11 cellular contexts compared by ENCODE assay signal in the genomic region with DNA sequence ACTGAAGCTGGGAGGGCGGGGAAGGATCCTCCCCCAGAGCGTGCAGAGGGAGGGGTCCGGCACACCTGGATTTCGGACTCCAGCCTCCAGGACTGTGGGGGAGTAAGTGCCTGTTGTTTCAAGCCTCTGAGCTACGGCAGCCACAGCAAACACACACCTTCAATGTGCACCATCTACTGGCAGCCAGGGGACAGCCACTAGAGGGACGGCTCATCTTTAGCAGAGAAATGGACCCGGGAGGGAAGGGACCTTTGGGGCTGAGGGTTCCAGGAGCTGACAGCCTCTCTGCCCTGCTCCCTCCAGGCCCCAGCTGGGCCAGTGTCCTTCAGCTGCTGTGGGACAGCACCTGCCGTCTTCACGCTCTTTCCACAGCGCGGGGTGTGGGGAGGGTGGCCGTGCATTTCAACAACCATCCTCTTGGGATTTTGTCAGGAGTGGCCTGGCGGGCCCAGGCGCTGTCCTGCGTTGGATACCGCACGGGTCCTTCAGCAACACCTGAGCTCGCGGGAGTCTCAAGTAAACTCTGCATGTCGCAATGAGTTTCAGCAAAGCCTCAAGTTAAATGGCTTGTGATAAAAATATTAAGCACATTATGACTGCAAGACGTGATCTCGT.
DNase-seq lines count a peak whose midpoint lies in the region; TF ChIP-seq lines count a peak whose summit lies in the region.
"Had no signal": no experiment of that assay in that cellular context is flagged by ENCODE, and none has a peak within 500 bp of the region (broad histone marks: within the 10 kb centered on the region; RNA-seq: fewer than 3 reads in every experiment).

No MANE protein-coding gene starts in this region.

- no peaks in the 10 kb centered on the region for H3K36me3 Mint-ChIP-seq in type B pancreatic cell

- H3K4me1 Mint-ChIP-seq in type B pancreatic cell (ENCODE audit: unreplicated experiment) = no peaks in the 10 kb centered on the region

- no peak overlapping the region for H3K4me3 Mint-ChIP-seq in type B pancreatic cell

- no CpG with 5 or more reads among the region's 22 CpGs for WGBS in iPS DF 6.9 (ENCODE audit: insufficient coverage, insufficient read length)

- H3K4me1 ChIP-seq in breast epithelium = no peaks in the 10 kb centered on the region
- no peaks in the 10 kb centered on the region for H3K4me1 ChIP-seq in Peyer's patch
- peaks cover 4% of the 10 kb centered on the region; the same call in 1 of the 2 replicates for H3K4me1 ChIP-seq in iPS DF 6.9 (ENCODE audit: control insufficient read depth, insufficient read depth, low read length)
- no peaks in the 10 kb centered on the region for H3K4me1 ChIP-seq in uterus

- DNase-seq in T47D (ENCODE audit: low read depth in 1 of 2, low spot score in 1 of 2) (peak; percentile 72 to 80), breast epithelium (ENCODE audit: low spot score in 2 of 2) (no peak), Peyer's patch (no peak), iPS DF 6.9 (ENCODE audit: low read depth, low spot score) (peak; percentile 18), type B pancreatic cell (ENCODE audit: extremely low spot score, unreplicated experiment) (no peak), NCI-H1436 (lab: John Stamatoyannopoulos, UW) (no peak), CD1c-positive myeloid dendritic cell (ENCODE audit: extremely low spot score) (no peak), uterus (no peak)
- DNase-seq: activated CD4-positive, alpha-beta T cell treated with anti-CD3 and anti-CD28 coated beads, Interleukin-2, amount 50 U/mL, for 4 hours; stimulated activated CD8-positive, alpha-beta memory T cell treated with anti-CD3 and anti-CD28 coated beads, Interleukin-4, amount 100 ng/mL, for 48 hours had no signal

- TF ChIP-seq POLR2A in breast epithelium (IDR thresholded peaks at IDR 0.05) (no peak), Peyer's patch (IDR thresholded peaks at IDR 0.05) (no peak), uterus (IDR thresholded peaks at IDR 0.05) (no peak)

- peak in 1 of 3 donors; percentile 18 for TF ChIP-seq CTCF in breast epithelium (IDR thresholded peaks at IDR 0.05)
- peak in 4 of 6 experiments; percentile 18 to 50 (median 45) for TF ChIP-seq CTCF in Peyer's patch (IDR thresholded peaks at IDR 0.05)
- peak; percentile 66 for TF ChIP-seq CTCF in type B pancreatic cell (conservative IDR thresholded peaks at IDR 0.05)
- TF ChIP-seq CTCF in uterus (IDR thresholded peaks at IDR 0.05) = peak in 1 of 4 experiments; percentile 10

- no peaks in the 10 kb centered on the region for H3K36me3 ChIP-seq in breast epithelium
- H3K36me3 ChIP-seq in Peyer's patch = no peaks in the 10 kb centered on the region
- H3K36me3 ChIP-seq in iPS DF 6.9 (ENCODE audit: control insufficient read depth, insufficient read depth, low read length) = no peaks in the 10 kb centered on the region
- no peaks in the 10 kb centered on the region for H3K36me3 ChIP-seq in uterus
- H3K36me3 ChIP-seq: BLaER1 had no signal

- H3K27ac ChIP-seq in breast epithelium (no peak overlapping the region), Peyer's patch (no peak overlapping the region), iPS DF 6.9 (ENCODE audit: low read length) (no peak overlapping the region), uterus (no peak overlapping the region)
- H3K27ac ChIP-seq: BLaER1 had no signal

- H3K27ac Mint-ChIP-seq in type B pancreatic cell = no peak overlapping the region

- in situ Hi-C loops in T47D (cut with HindIII; ENCODE audit: low pct_unique_long_range_greater_than_20kb, low sequenced_read_pairs) = no loop called here

- H3K9me3 Mint-ChIP-seq in type B pancreatic cell = no peaks in the 10 kb centered on the region

- no peak overlapping the region for H3K4me3 ChIP-seq in breast epithelium
- no peak overlapping the region for H3K4me3 ChIP-seq in Peyer's patch
- no peak overlapping the region for H3K4me3 ChIP-seq in iPS DF 6.9 (ENCODE audit: low read length)
- H3K4me3 ChIP-seq in uterus = no peak overlapping the region
- H3K4me3 ChIP-seq: BLaER1 had no signal

- H3K27me3 ChIP-seq in breast epithelium (peaks cover 0 to 67% of the 10 kb centered on the region in 2 donors), Peyer's patch (no peaks in the 10 kb centered on the region), iPS DF 6.9 (ENCODE audit: control insufficient read depth, insufficient read depth, low read length) (no peaks in the 10 kb centered on the region), uterus (no peaks in the 10 kb centered on the region)
- H3K27me3 ChIP-seq: BLaER1 had no signal

- H3K9me3 ChIP-seq in breast epithelium (peaks cover 0 to 14% of the 10 kb centered on the region in 2 donors), Peyer's patch (no peaks in the 10 kb centered on the region), iPS DF 6.9 (ENCODE audit: control insufficient read depth, insufficient read depth, low read length) (no peaks in the 10 kb centered on the region), uterus (no peaks in the 10 kb centered on the region)

- intact Hi-C loops in breast epithelium (cut with DNase I; ENCODE audit: low total_unique reads) = no loop called here
- intact Hi-C loops in uterus (cut with DNase I; ENCODE audit: low total_unique reads) = no loop called here

- peaks cover 18% of the 10 kb centered on the region for H3K27me3 Mint-ChIP-seq in type B pancreatic cell

Comparison
In these comparisons a context has a peak if more than half of its experiments do, and no peak if none do; other contexts are left out.
1. DNase-seq: peak in T47D (2 of 2) and iPS DF 6.9 (single experiment); none in breast epithelium (0 of 2), Peyer's patch (0 of 3), type B pancreatic cell (single experiment), NCI-H1436 (single experiment), CD1c-positive myeloid dendritic cell (single experiment) and uterus (0 of 2).